ENCODE assay signal across 24 cellular contexts in genomic region chr11:110960167-110960566, GRCh38.
A peak's percentile ranks its signal among the peaks of the same experiment; 100 is the strongest.
DNase-seq lines count a peak whose midpoint lies in the region; ATAC-seq, FAIRE-seq and TF ChIP-seq lines count a peak whose summit lies in the region.
"Had no signal": no experiment of that assay in that cellular context is flagged by ENCODE, and none has a peak within 500 bp of the region (broad histone marks: within the 10 kb centered on the region; RNA-seq: fewer than 3 reads in every experiment).

No MANE protein-coding gene starts in this region.

- peak; percentile 96 for ATAC-seq in left lobe of liver
- ATAC-seq: GM12878 had no signal

- H3K27me3 ChIP-seq in liver (ENCODE audit: control insufficient read depth in 4 of 4, insufficient read depth in 4 of 4, low read length in 3 of 4): no peaks in the 10 kb centered on the region
- H3K27me3 ChIP-seq in vagina: no peaks in the 10 kb centered on the region
- H3K27me3 ChIP-seq: BE2C, BLaER1 had no signal

- intact Hi-C loops in vagina (cut with DNase I): no loop called here

- TF ChIP-seq CTCF in liver (IDR thresholded peaks at IDR 0.05; ENCODE audit: low read depth, low read length, missing input control) (no peak), vagina (IDR thresholded peaks at IDR 0.05) (no peak)

- H3K9me3 ChIP-seq in liver (ENCODE audit: control insufficient read depth in 4 of 4, low read length in 3 of 4) (no peaks in the 10 kb centered on the region), vagina (no peaks in the 10 kb centered on the region)
- H3K9me3 ChIP-seq: BE2C, BLaER1 had no signal

- H3K36me3 ChIP-seq in liver (ENCODE audit: control insufficient read depth in 4 of 4, insufficient read depth in 3 of 4, low read depth in 1 of 4, low read length in 3 of 4): no peaks in the 10 kb centered on the region
- no peaks in the 10 kb centered on the region for H3K36me3 ChIP-seq in vagina
- H3K36me3 ChIP-seq: BE2C, BLaER1 had no signal

- TF ChIP-seq RAD21 in liver (IDR thresholded peaks at IDR 0.05): peak; percentile 10 to 25

- 40% methylated on average over 3 of the region's 3 CpGs for WGBS in liver

- no peak overlapping the region for H3K4me3 ChIP-seq in liver (ENCODE audit: low read depth in 1 of 3, low read length in 3 of 3)
- H3K4me3 ChIP-seq in vagina: no peak overlapping the region
- H3K4me3 ChIP-seq: BLaER1, GM12878 had no signal

- DNase-seq in left lobe of liver (ENCODE audit: low spot score): peak; percentile 44
- no peak for DNase-seq in vagina (ENCODE audit: extremely low spot score in 2 of 2)
- no peak for DNase-seq in urothelium cell line (ENCODE audit: low spot score)
- no peak for DNase-seq in mesenteric fat pad (ENCODE audit: low spot score)
- DNase-seq: 8988T; ACHN; BE2C; C1 segment of cervical spinal cord; CD4-positive, alpha-beta memory T cell; CD4-positive, CD25-positive, alpha-beta regulatory T cell; CD8-positive, alpha-beta memory T cell; COR-L47; DMS 273 treated with DMSO at 0.1 percent for 48 hours; DMS153; DMS53; DND-41; EL; GDM1 had no signal

- no peak overlapping the region for H3K9ac ChIP-seq in liver (ENCODE audit: low read depth in 1 of 2, low read length in 2 of 2)
- H3K9ac ChIP-seq: BLaER1 had no signal

- TF ChIP-seq POLR2A in vagina (IDR thresholded peaks at IDR 0.05): no peak

- H3K27ac ChIP-seq in liver (ENCODE audit: low read depth in 1 of 2, low read length in 2 of 2) (no peak overlapping the region), vagina (no peak overlapping the region)
- H3K27ac ChIP-seq: BLaER1 had no signal

- H3K4me1 ChIP-seq in liver (ENCODE audit: control insufficient read depth in 4 of 4, insufficient read depth in 4 of 4, low read length in 3 of 4) (peaks cover 0 to 3% (median 1%) of the 10 kb centered on the region in 4 donors), vagina (peaks cover 5% of the 10 kb centered on the region)
- H3K4me1 ChIP-seq: BE2C, BLaER1 had no signal

- no peak for FAIRE-seq in urothelium cell line (lab: Jason Lieb, UNC)
- FAIRE-seq: A204.1, GM12878, GM12892, GM18507 had no signal

TF ChIP-seq in liver, 16 proteins besides CTCF, POLR2A, EP300 and RAD21:
- TF ChIP-seq JUND (IDR thresholded peaks at IDR 0.05): peak in 1 of 2 donors; percentile 26
- no peak for TF ChIP-seq YY1 (IDR thresholded peaks at IDR 0.05)
- TF ChIP-seq ATF3 (IDR thresholded peaks at IDR 0.05): no peak
- no peak for TF ChIP-seq NR2F2 (IDR thresholded peaks at IDR 0.05)
- TF ChIP-seq EGR1 (IDR thresholded peaks at IDR 0.05; ENCODE audit: low read depth in 2 of 2): no peak
- peak; percentile 27 for TF ChIP-seq SP1 (IDR thresholded peaks at IDR 0.05)
- TF ChIP-seq HNF4A (conservative IDR thresholded peaks at IDR 0.05): peak; percentile 81 to 82
- no peak for TF ChIP-seq GABPA (IDR thresholded peaks at IDR 0.05 in 1 of 2, conservative IDR thresholded peaks at IDR 0.05 in 1 of 2)
- TF ChIP-seq RXRA (IDR thresholded peaks at IDR 0.05): peak; percentile 65 to 79
- TF ChIP-seq HNF4G (IDR thresholded peaks at IDR 0.05): peak; percentile 28
- TF ChIP-seq ZBTB33 (IDR thresholded peaks at IDR 0.05): no peak
- TF ChIP-seq TAF1 (conservative IDR thresholded peaks at IDR 0.05): no peak
- no peak for TF ChIP-seq FOXA2 (IDR thresholded peaks at IDR 0.05)
TF ChIP-seq in liver: peak in this region for 5.
